ENCODE assay signal across 12 cellular contexts in the genomic region with DNA sequence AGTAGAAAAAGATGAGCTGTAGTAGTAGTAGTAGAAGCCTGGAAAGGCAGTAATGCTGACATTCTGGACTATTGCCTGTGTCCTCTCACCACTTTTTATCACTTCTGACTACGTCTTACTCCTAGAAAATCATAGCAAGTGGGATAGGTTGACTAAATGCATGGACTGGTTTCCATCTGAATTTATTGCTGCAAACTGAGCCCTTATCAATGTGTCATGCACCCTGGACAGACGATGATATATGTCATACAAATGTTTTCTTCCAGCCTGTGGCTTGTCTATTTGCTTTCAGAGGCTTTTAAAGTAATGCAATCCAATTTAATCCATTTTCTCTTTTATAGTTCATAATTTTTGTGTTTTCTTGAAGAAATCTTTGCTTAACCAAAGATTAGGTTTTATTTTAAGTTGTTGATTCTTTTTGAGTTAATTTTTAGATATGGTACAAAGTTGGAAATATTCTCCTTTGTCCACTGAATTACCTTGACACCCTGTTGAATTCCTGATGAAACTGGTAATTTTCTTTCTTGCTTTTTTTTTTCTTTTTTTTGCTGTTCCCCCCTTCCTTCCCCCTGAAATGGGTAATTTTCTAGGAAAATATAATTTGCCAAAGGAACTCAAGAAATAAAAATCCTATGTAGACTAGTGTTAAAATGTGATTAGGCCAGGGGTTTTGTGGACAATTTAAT. TPM values are rescaled to one million over a fixed set of nuclear protein-coding genes. Genes with fewer than 3 reads are reported as not detected.
A peak's percentile ranks its signal among the peaks of the same experiment; 100 is the strongest.
DNase-seq lines count a peak whose midpoint lies in the region; ATAC-seq and TF ChIP-seq lines count a peak whose summit lies in the region.
"Had no signal": no experiment of that assay in that cellular context is flagged by ENCODE, and none has a peak within 500 bp of the region (broad histone marks: within the 10 kb centered on the region; RNA-seq: fewer than 3 reads in every experiment).

No MANE protein-coding gene starts in this region.

- H3K27me3 Mint-ChIP-seq in CD8-positive, alpha-beta memory T cell, result no peaks in the 10 kb centered on the region
- no peaks in the 10 kb centered on the region for H3K27me3 Mint-ChIP-seq in WTC11 (ENCODE audit: low read depth)
- H3K27me3 Mint-ChIP-seq in mesothelial cell of epicardium (ENCODE audit: low read depth), result no peaks in the 10 kb centered on the region
- no peaks in the 10 kb centered on the region for H3K27me3 Mint-ChIP-seq in activated CD8-positive, alpha-beta T cell treated with anti-CD3 and anti-CD28 coated beads for 36 hours

- peak overlapping the region in 6 of 8 donors; percentile 9 to 95 (median 50) for H3K27ac Mint-ChIP-seq in CD8-positive, alpha-beta memory T cell
- H3K27ac Mint-ChIP-seq in WTC11 (peak overlapping the region; percentile 87), mesothelial cell of epicardium (peak overlapping the region; percentile 68)
- H3K27ac Mint-ChIP-seq in activated CD8-positive, alpha-beta T cell treated with anti-CD3 and anti-CD28 coated beads for 36 hours, result no peak overlapping the region

- no peaks in the 10 kb centered on the region for H3K9me3 ChIP-seq in CD8-positive, alpha-beta memory T cell (ENCODE audit: low read length)
- no peaks in the 10 kb centered on the region for H3K9me3 ChIP-seq in KOPT-K1 (ENCODE audit: insufficient read depth, low read length, poor library complexity, severe bottlenecking)
- H3K9me3 ChIP-seq: heart right ventricle, left ventricle myocardium inferior, pancreas had no signal

- H3K27ac ChIP-seq in CD8-positive, alpha-beta memory T cell (ENCODE audit: low read depth, low read length), result peak overlapping the region; percentile 69
- peak overlapping the region; percentile 73 for H3K27ac ChIP-seq in KOPT-K1 (ENCODE audit: low read depth, low read length, poor library complexity, severe bottlenecking)
- H3K27ac ChIP-seq: left ventricle myocardium inferior had no signal

- intact Hi-C loops in activated CD8-positive, alpha-beta T cell treated with anti-CD3 and anti-CD28 coated beads for 36 hours (cut with micrococcal nuclease), result loop anchor here (10.0 kb wide), 1 partner anchor 88 kb away; a partner anchor contains a TSS

- peaks cover 13 to 29% (median 17%) of the 10 kb centered on the region in 3 donors for H3K4me1 Mint-ChIP-seq in CD8-positive, alpha-beta memory T cell
- H3K4me1 Mint-ChIP-seq in WTC11, result peaks cover 40% of the 10 kb centered on the region
- H3K4me1 Mint-ChIP-seq in mesothelial cell of epicardium, result peaks cover 34% of the 10 kb centered on the region
- H3K4me1 Mint-ChIP-seq in activated CD8-positive, alpha-beta T cell treated with anti-CD3 and anti-CD28 coated beads for 36 hours (ENCODE audit: low read depth), result peaks cover 17% of the 10 kb centered on the region

- peaks cover 0 to 2% (median under 1%) of the 10 kb centered on the region in 3 donors for H3K36me3 Mint-ChIP-seq in CD8-positive, alpha-beta memory T cell
- no peaks in the 10 kb centered on the region for H3K36me3 Mint-ChIP-seq in WTC11
- H3K36me3 Mint-ChIP-seq in mesothelial cell of epicardium, result no peaks in the 10 kb centered on the region
- no peaks in the 10 kb centered on the region for H3K36me3 Mint-ChIP-seq in activated CD8-positive, alpha-beta T cell treated with anti-CD3 and anti-CD28 coated beads for 36 hours (ENCODE audit: low read depth)

- ATAC-seq in WTC11 (no peak), omental fat pad (ENCODE audit: low FRiP score) (no peak), HG03159 (IDR thresholded peaks at IDR 0.05; ENCODE audit: unreplicated experiment) (no peak)
- no peak for ATAC-seq in activated CD8-positive, alpha-beta T cell treated with anti-CD3 and anti-CD28 coated beads for 36 hours
- ATAC-seq: heart right ventricle had no signal

- H3K4me3 ChIP-seq in CD8-positive, alpha-beta memory T cell (ENCODE audit: low read length), result no peak overlapping the region
- H3K4me3 ChIP-seq: heart right ventricle, pancreas had no signal

- no peaks in the 10 kb centered on the region for H3K27me3 ChIP-seq in CD8-positive, alpha-beta memory T cell (ENCODE audit: insufficient read depth, low read length, poor library complexity, severe bottlenecking)
- H3K27me3 ChIP-seq: heart right ventricle, pancreas had no signal

- DNase-seq in CD8-positive, alpha-beta memory T cell, result no peak
- DNase-seq in WTC11 (ENCODE audit: low spot score) (no peak), mesothelial cell of epicardium (ENCODE audit: low spot score in 2 of 2, unreplicated experiment in 2 of 2) (no peak), amygdala (lab: John Stamatoyannopoulos, UW) (no peak), omental fat pad (ENCODE audit: low spot score) (no peak)
- no peak for DNase-seq in activated CD8-positive, alpha-beta T cell treated with anti-CD3 and anti-CD28 coated beads for 36 hours
- DNase-seq: effector CD4-positive, alpha-beta T cell; heart right ventricle; left ventricle myocardium inferior had no signal

- peak overlapping the region in 1 of 7 donors; percentile 0 for H3K4me3 Mint-ChIP-seq in CD8-positive, alpha-beta memory T cell
- H3K4me3 Mint-ChIP-seq in WTC11 (no peak overlapping the region), mesothelial cell of epicardium (no peak overlapping the region)
- no peak overlapping the region for H3K4me3 Mint-ChIP-seq in activated CD8-positive, alpha-beta T cell treated with anti-CD3 and anti-CD28 coated beads for 36 hours

- CTCF ChIA-PET in CD8-positive, alpha-beta memory T cell (lab: Charles Lee), result no interaction called here
- CTCF ChIA-PET in WTC11 (lab: Charles Lee), result no interaction called here
- CTCF ChIA-PET in activated CD8-positive, alpha-beta T cell treated with anti-CD3 and anti-CD28 coated beads for 36 hours (lab: Charles Lee), result no interaction called here

- peaks cover 6% of the 10 kb centered on the region for H3K4me1 ChIP-seq in CD8-positive, alpha-beta memory T cell (ENCODE audit: insufficient read depth, low read length)

- no peak for TF ChIP-seq CTCF in WTC11 (IDR thresholded peaks at IDR 0.05)
- TF ChIP-seq CTCF in mesothelial cell of epicardium (IDR thresholded peaks at IDR 0.05; ENCODE audit: unreplicated experiment), result no peak
- TF ChIP-seq CTCF in omental fat pad (IDR thresholded peaks at IDR 0.05), result no peak
- no peak for TF ChIP-seq CTCF in activated CD8-positive, alpha-beta T cell treated with anti-CD3 and anti-CD28 coated beads for 36 hours (IDR thresholded peaks at IDR 0.05)

- no peaks in the 10 kb centered on the region for H3K36me3 ChIP-seq in CD8-positive, alpha-beta memory T cell (ENCODE audit: insufficient read depth, low read length)
- H3K36me3 ChIP-seq in KOPT-K1 (ENCODE audit: insufficient read depth, low read length), result peaks cover 1% of the 10 kb centered on the region; the same call in 1 of the 2 replicates
- H3K36me3 ChIP-seq: left ventricle myocardium inferior, pancreas had no signal

- H3K9me3 Mint-ChIP-seq in CD8-positive, alpha-beta memory T cell, result no peaks in the 10 kb centered on the region
- no peaks in the 10 kb centered on the region for H3K9me3 Mint-ChIP-seq in WTC11
- H3K9me3 Mint-ChIP-seq in mesothelial cell of epicardium, result no peaks in the 10 kb centered on the region
- no peaks in the 10 kb centered on the region for H3K9me3 Mint-ChIP-seq in activated CD8-positive, alpha-beta T cell treated with anti-CD3 and anti-CD28 coated beads for 36 hours

- POLR2A ChIA-PET in CD8-positive, alpha-beta memory T cell (lab: Charles Lee), result interaction anchor here (1.4 kb wide), 1 partner anchor 164 kb away, joined by 3 read pairs; no protein-coding TSS in a partner anchor
- POLR2A ChIA-PET in WTC11 (lab: Charles Lee), result no interaction called here
- POLR2A ChIA-PET in activated CD8-positive, alpha-beta T cell treated with anti-CD3 and anti-CD28 coated beads for 36 hours (lab: Charles Lee), result interaction anchor here (1.8 kb wide), 1 partner anchor 7 kb away, joined by 7 read pairs; no protein-coding TSS in a partner anchor

TF ChIP-seq in WTC11, 78 proteins besides CTCF, POLR2A, EP300 and RAD21 (continues in another document):
- TF ChIP-seq ZNF263 (CRISPR knock-in tag; IDR thresholded peaks at IDR 0.05; ENCODE audit: low read depth) (no peak), NR1H2 (CRISPR knock-in tag; IDR thresholded peaks at IDR 0.05) (no peak), GTF2I (CRISPR knock-in tag; conservative IDR thresholded peaks at IDR 0.05) (no peak), SOX15 (CRISPR knock-in tag; IDR thresholded peaks at IDR 0.05) (no peak)
- TF ChIP-seq, protein P1, sequence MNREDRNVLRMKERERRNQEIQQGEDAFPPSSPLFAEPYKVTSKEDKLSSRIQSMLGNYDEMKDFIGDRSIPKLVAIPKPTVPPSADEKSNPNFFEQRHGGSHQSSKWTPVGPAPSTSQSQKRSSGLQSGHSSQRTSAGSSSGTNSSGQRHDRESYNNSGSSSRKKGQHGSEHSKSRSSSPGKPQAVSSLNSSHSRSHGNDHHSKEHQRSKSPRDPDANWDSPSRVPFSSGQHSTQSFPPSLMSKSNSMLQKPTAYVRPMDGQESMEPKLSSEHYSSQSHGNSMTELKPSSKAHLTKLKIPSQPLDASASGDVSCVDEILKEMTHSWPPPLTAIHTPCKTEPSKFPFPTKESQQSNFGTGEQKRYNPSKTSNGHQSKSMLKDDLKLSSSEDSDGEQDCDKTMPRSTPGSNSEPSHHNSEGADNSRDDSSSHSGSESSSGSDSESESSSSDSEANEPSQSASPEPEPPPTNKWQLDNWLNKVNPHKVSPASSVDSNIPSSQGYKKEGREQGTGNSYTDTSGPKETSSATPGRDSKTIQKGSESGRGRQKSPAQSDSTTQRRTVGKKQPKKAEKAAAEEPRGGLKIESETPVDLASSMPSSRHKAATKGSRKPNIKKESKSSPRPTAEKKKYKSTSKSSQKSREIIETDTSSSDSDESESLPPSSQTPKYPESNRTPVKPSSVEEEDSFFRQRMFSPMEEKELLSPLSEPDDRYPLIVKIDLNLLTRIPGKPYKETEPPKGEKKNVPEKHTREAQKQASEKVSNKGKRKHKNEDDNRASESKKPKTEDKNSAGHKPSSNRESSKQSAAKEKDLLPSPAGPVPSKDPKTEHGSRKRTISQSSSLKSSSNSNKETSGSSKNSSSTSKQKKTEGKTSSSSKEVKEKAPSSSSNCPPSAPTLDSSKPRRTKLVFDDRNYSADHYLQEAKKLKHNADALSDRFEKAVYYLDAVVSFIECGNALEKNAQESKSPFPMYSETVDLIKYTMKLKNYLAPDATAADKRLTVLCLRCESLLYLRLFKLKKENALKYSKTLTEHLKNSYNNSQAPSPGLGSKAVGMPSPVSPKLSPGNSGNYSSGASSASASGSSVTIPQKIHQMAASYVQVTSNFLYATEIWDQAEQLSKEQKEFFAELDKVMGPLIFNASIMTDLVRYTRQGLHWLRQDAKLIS (CRISPR knock-in tag; IDR thresholded peaks at IDR 0.05; ENCODE audit: borderline replicate concordance), result no peak

RNA-seq across cellular contexts. Expression of a gene that starts 47.1 kb away (rescaled TPM):
- total RNA-seq in CD8-positive, alpha-beta memory T cell, result 10 to 100 TPM; 23.2 to 24.1 TPM
- polyA plus RNA-seq in CD8-positive, alpha-beta memory T cell, result 24.4 TPM
- 49.2 to 52.9 TPM (median 50.9 TPM) in 3 replicates for total RNA-seq in WTC11 (2021)
- total RNA-seq in mesothelial cell of epicardium, result 67.4 to 69.8 TPM (median 67.5 TPM) in 3 replicates
- 10 to 100 TPM; 13.1 to 22.1 (median 15.8) TPM for total RNA-seq in omental fat pad
- 10 to 100 TPM; 20.3 to 20.9 TPM for total RNA-seq in activated CD8-positive, alpha-beta T cell treated with anti-CD3 and anti-CD28 coated beads for 36 hours
